Comparison of ENCODE assay signal across 2 cellular contexts in the genomic region with DNA sequence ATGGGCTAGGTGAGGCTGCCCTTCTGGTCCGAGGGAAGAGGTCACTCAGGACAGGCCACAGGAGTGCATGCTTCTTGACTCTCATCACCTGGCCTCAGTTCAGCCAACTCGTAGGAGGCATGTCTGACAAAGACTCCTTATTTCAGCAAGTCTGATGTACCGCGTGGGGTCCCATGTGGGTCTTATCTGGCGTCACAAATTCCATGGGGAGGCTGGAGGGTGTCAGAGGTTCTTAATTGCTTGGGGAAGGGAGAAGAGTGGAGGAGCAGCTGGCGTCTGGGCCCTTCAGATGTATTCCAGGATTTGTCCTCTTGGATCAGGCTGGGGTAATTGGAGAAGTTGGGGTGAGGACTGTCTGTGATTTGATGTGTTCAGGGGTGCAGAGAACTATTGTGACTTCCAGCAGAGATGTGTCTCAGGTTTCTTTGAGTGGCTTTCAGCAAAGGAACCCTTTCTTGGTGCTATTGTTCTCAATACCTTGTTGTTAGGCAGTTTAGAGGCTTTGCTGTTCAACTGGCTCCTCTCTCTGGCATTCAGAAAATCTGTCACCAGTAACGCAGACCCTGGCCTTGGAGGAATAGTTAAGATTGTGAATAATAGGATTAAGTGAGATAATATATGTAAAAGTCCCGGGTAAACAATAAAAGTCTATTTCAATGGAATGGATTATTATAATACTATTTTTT.
TF ChIP-seq lines count a peak whose summit lies in the region.

No MANE protein-coding gene starts in this region.

TF ChIP-seq in GM12878, 131 proteins besides CTCF, POLR2A, EP300 and RAD21:
- no peak for TF ChIP-seq POLR2AphosphoS2 (IDR thresholded peaks at IDR 0.05; ENCODE audit: low read depth, low read length)
- TF ChIP-seq LARP7 (IDR thresholded peaks at IDR 0.05), result no peak
- TF ChIP-seq KDM1A (IDR thresholded peaks at IDR 0.05; ENCODE audit: borderline replicate concordance), result no peak
- no peak for TF ChIP-seq NKRF (conservative IDR thresholded peaks at IDR 0.05)
- no peak for TF ChIP-seq BHLHE40 (IDR thresholded peaks at IDR 0.05; ENCODE audit: borderline replicate concordance in 1 of 2, low read depth in 2 of 2, low read length in 1 of 2)
- TF ChIP-seq ZBTB4 (CRISPR knock-in tag; IDR thresholded peaks at IDR 0.05), result no peak
- no peak for TF ChIP-seq PBX3 (IDR thresholded peaks at IDR 0.05; ENCODE audit: insufficient replicate concordance, low read depth, low read length)
- TF ChIP-seq, protein P1, sequence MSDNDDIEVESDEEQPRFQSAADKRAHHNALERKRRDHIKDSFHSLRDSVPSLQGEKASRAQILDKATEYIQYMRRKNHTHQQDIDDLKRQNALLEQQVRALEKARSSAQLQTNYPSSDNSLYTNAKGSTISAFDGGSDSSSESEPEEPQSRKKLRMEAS (IDR thresholded peaks at IDR 0.05; ENCODE audit: low read depth, low read length), result no peak
- no peak for TF ChIP-seq DPF2 (IDR thresholded peaks at IDR 0.05)
- TF ChIP-seq IRF3 (IDR thresholded peaks at IDR 0.05), result no peak
- no peak for TF ChIP-seq SP1 (IDR thresholded peaks at IDR 0.05; ENCODE audit: low read depth, low read length)

TF ChIP-seq in SK-N-SH treated with all-trans-retinoic acid at 6 μM for 48 hours, 23 proteins besides CTCF, POLR2A, EP300 and RAD21:
- TF ChIP-seq ZNF565 (CRISPR knock-in tag; conservative IDR thresholded peaks at IDR 0.05; ENCODE audit: low read depth) (no peak), SNAI2 (CRISPR knock-in tag; IDR thresholded peaks at IDR 0.05) (no peak), POU6F1 (CRISPR knock-in tag; IDR thresholded peaks at IDR 0.05; ENCODE audit: borderline replicate concordance, low read depth) (no peak), ESRRG (CRISPR knock-in tag; IDR thresholded peaks at IDR 0.05) (no peak)
TF ChIP-seq in SK-N-SH treated with all-trans-retinoic acid at 6 μM for 48 hours: peak in this region for 0.
